ENCODE assay signal across 1 cellular context in the genomic region with DNA sequence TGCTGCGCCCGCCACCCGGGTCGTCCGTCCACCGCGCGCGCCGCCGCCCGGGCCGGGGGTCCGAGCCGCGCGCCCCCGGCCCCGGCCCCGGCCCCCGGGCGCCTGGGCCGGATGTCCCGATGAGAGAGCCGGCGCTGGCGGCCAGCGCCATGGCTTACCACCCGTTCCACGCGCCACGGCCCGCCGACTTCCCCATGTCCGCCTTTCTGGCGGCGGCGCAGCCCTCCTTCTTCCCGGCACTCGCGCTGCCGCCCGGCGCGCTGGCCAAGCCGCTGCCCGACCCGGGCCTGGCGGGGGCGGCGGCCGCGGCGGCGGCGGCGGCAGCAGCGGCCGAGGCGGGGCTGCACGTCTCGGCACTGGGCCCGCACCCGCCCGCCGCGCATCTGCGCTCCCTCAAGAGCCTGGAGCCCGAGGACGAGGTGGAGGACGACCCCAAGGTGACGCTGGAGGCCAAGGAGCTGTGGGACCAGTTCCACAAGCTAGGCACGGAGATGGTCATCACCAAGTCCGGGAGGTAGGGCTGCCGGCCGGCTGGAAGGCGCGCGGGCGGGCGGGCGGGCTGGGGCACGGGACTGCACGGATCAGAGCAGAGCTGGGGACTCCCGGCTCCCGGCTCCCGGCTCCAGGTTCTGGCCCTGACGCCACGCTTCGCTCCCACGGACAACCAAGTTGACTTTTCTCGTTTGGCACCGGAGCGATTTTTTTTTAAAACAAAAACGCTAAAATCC.
TF ChIP-seq lines count a peak whose summit lies in the region.

No MANE protein-coding gene starts in this region.

TF ChIP-seq in H1, 55 proteins besides CTCF, POLR2A, EP300 and RAD21:
- TF ChIP-seq CEBPB (IDR thresholded peaks at IDR 0.05; ENCODE audit: low read depth, low read length): no peak
- TF ChIP-seq TBP (IDR thresholded peaks at IDR 0.05; ENCODE audit: low read depth, low read length): no peak
- no peak for TF ChIP-seq MAFK (IDR thresholded peaks at IDR 0.05; ENCODE audit: low read depth, low read length)
- no peak for TF ChIP-seq KDM5A (IDR thresholded peaks at IDR 0.05; ENCODE audit: low read length)
- TF ChIP-seq EGR1 (IDR thresholded peaks at IDR 0.05; ENCODE audit: borderline replicate concordance, low read depth, low read length): no peak
- no peak for TF ChIP-seq KDM1A (IDR thresholded peaks at IDR 0.05; ENCODE audit: borderline replicate concordance, low read length)
- no peak for TF ChIP-seq CBX5 (IDR thresholded peaks at IDR 0.05; ENCODE audit: low read depth, low read length)
- TF ChIP-seq, protein P1, sequence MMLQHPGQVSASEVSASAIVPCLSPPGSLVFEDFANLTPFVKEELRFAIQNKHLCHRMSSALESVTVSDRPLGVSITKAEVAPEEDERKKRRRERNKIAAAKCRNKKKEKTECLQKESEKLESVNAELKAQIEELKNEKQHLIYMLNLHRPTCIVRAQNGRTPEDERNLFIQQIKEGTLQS (IDR thresholded peaks at IDR 0.05; ENCODE audit: insufficient read depth, low read depth, low read length): no peak
- TF ChIP-seq RXRA (IDR thresholded peaks at IDR 0.05; ENCODE audit: insufficient read depth, low read depth, low read length): no peak
- TF ChIP-seq ZNF274 (IDR thresholded peaks at IDR 0.05; ENCODE audit: borderline replicate concordance, extremely low read depth, low read length): no peak
- no peak for TF ChIP-seq RNF2 (IDR thresholded peaks at IDR 0.05; ENCODE audit: borderline replicate concordance, low read depth, low read length, missing control alignments, poor library complexity, severe bottlenecking)
- no peak for TF ChIP-seq GABPA (IDR thresholded peaks at IDR 0.05; ENCODE audit: borderline replicate concordance, insufficient read depth, low read length)
- TF ChIP-seq, protein P2, sequence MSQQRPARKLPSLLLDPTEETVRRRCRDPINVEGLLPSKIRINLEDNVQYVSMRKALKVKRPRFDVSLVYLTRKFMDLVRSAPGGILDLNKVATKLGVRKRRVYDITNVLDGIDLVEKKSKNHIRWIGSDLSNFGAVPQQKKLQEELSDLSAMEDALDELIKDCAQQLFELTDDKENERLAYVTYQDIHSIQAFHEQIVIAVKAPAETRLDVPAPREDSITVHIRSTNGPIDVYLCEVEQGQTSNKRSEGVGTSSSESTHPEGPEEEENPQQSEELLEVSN (IDR thresholded peaks at IDR 0.05): no peak
- no peak for TF ChIP-seq POLR2AphosphoS5 (IDR thresholded peaks at IDR 0.05; ENCODE audit: low read depth, low read length)
- no peak for TF ChIP-seq TCF12 (IDR thresholded peaks at IDR 0.05; ENCODE audit: low read depth, low read length)
- no peak for TF ChIP-seq KDM4A (IDR thresholded peaks at IDR 0.05; ENCODE audit: low read depth, low read length, severe bottlenecking)
- no peak for TF ChIP-seq GTF2F1 (IDR thresholded peaks at IDR 0.05; ENCODE audit: borderline replicate concordance, low read depth, low read length)
- TF ChIP-seq, protein P3, sequence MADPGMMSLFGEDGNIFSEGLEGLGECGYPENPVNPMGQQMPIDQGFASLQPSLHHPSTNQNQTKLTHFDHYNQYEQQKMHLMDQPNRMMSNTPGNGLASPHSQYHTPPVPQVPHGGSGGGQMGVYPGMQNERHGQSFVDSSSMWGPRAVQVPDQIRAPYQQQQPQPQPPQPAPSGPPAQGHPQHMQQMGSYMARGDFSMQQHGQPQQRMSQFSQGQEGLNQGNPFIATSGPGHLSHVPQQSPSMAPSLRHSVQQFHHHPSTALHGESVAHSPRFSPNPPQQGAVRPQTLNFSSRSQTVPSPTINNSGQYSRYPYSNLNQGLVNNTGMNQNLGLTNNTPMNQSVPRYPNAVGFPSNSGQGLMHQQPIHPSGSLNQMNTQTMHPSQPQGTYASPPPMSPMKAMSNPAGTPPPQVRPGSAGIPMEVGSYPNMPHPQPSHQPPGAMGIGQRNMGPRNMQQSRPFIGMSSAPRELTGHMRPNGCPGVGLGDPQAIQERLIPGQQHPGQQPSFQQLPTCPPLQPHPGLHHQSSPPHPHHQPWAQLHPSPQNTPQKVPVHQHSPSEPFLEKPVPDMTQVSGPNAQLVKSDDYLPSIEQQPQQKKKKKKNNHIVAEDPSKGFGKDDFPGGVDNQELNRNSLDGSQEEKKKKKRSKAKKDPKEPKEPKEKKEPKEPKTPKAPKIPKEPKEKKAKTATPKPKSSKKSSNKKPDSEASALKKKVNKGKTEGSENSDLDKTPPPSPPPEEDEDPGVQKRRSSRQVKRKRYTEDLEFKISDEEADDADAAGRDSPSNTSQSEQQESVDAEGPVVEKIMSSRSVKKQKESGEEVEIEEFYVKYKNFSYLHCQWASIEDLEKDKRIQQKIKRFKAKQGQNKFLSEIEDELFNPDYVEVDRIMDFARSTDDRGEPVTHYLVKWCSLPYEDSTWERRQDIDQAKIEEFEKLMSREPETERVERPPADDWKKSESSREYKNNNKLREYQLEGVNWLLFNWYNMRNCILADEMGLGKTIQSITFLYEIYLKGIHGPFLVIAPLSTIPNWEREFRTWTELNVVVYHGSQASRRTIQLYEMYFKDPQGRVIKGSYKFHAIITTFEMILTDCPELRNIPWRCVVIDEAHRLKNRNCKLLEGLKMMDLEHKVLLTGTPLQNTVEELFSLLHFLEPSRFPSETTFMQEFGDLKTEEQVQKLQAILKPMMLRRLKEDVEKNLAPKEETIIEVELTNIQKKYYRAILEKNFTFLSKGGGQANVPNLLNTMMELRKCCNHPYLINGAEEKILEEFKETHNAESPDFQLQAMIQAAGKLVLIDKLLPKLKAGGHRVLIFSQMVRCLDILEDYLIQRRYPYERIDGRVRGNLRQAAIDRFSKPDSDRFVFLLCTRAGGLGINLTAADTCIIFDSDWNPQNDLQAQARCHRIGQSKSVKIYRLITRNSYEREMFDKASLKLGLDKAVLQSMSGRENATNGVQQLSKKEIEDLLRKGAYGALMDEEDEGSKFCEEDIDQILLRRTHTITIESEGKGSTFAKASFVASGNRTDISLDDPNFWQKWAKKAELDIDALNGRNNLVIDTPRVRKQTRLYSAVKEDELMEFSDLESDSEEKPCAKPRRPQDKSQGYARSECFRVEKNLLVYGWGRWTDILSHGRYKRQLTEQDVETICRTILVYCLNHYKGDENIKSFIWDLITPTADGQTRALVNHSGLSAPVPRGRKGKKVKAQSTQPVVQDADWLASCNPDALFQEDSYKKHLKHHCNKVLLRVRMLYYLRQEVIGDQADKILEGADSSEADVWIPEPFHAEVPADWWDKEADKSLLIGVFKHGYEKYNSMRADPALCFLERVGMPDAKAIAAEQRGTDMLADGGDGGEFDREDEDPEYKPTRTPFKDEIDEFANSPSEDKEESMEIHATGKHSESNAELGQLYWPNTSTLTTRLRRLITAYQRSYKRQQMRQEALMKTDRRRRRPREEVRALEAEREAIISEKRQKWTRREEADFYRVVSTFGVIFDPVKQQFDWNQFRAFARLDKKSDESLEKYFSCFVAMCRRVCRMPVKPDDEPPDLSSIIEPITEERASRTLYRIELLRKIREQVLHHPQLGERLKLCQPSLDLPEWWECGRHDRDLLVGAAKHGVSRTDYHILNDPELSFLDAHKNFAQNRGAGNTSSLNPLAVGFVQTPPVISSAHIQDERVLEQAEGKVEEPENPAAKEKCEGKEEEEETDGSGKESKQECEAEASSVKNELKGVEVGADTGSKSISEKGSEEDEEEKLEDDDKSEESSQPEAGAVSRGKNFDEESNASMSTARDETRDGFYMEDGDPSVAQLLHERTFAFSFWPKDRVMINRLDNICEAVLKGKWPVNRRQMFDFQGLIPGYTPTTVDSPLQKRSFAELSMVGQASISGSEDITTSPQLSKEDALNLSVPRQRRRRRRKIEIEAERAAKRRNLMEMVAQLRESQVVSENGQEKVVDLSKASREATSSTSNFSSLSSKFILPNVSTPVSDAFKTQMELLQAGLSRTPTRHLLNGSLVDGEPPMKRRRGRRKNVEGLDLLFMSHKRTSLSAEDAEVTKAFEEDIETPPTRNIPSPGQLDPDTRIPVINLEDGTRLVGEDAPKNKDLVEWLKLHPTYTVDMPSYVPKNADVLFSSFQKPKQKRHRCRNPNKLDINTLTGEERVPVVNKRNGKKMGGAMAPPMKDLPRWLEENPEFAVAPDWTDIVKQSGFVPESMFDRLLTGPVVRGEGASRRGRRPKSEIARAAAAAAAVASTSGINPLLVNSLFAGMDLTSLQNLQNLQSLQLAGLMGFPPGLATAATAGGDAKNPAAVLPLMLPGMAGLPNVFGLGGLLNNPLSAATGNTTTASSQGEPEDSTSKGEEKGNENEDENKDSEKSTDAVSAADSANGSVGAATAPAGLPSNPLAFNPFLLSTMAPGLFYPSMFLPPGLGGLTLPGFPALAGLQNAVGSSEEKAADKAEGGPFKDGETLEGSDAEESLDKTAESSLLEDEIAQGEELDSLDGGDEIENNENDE (IDR thresholded peaks at IDR 0.05; ENCODE audit: insufficient replicate concordance, low read length): no peak
- TF ChIP-seq RBBP5 (IDR thresholded peaks at IDR 0.05; ENCODE audit: borderline replicate concordance, low read depth, low read length): no peak
